ENCODE assay signal across 16 cellular contexts in genomic region chr2:37771600-37772088, GRCh38.
DNase-seq lines count a peak whose midpoint lies in the region; ATAC-seq and TF ChIP-seq lines count a peak whose summit lies in the region.
"Had no signal": no experiment of that assay in that cellular context is flagged by ENCODE, and none has a peak within 500 bp of the region (broad histone marks: within the 10 kb centered on the region; RNA-seq: fewer than 3 reads in every experiment).

No MANE protein-coding gene starts in this region.

- no peaks in the 10 kb centered on the region for H3K27me3 ChIP-seq in neural cell (ENCODE audit: insufficient read depth, low read depth, low read length)
- H3K27me3 ChIP-seq: suprapubic skin had no signal

- peaks cover 0 to 29% (median 8%) of the 10 kb centered on the region in 3 donors for H3K36me3 Mint-ChIP-seq in naive thymus-derived CD8-positive, alpha-beta T cell

- H3K79me2 ChIP-seq in neural cell (replicated peaks; ENCODE audit: insufficient read depth, low read length), result no peaks in the 10 kb centered on the region

- no peak for TF ChIP-seq EP300 in neural cell (conservative IDR thresholded peaks at IDR 0.05; ENCODE audit: poor library complexity, severe bottlenecking)

- ATAC-seq in naive thymus-derived CD8-positive, alpha-beta T cell, result no peak
- ATAC-seq: GM12878 had no signal

- H3K9me3 ChIP-seq in neural cell (ENCODE audit: low read length), result no peaks in the 10 kb centered on the region
- H3K9me3 ChIP-seq: suprapubic skin had no signal

- peaks cover 0 to 4% (median 1%) of the 10 kb centered on the region in 4 donors for H3K4me1 Mint-ChIP-seq in naive thymus-derived CD8-positive, alpha-beta T cell

- POLR2A ChIA-PET in naive thymus-derived CD8-positive, alpha-beta T cell (lab: Charles Lee), result no interaction called here

- H3K9me2 ChIP-seq in neural cell (ENCODE audit: insufficient read depth, low read length), result no peaks in the 10 kb centered on the region

- peak overlapping the region; percentile 24 for H3K27ac ChIP-seq in neural cell (ENCODE audit: low read length)
- H3K27ac ChIP-seq: suprapubic skin had no signal

- H3K4me2 ChIP-seq in neural cell (ENCODE audit: low read length), result no peak overlapping the region

- peak overlapping the region; percentile 5 for H3K9ac ChIP-seq in neural cell (ENCODE audit: low read length)

- no peak for TF ChIP-seq RAD21 in neural cell (conservative IDR thresholded peaks at IDR 0.05)

- TF ChIP-seq CTCF in choroid plexus epithelial cell (conservative IDR thresholded peaks at IDR 0.05; ENCODE audit: low read depth, low read length), result no peak
- TF ChIP-seq CTCF in neural cell (IDR thresholded peaks at IDR 0.05; ENCODE audit: poor library complexity, severe bottlenecking), result no peak

- DNase-seq in A172 (ENCODE audit: low spot score) (peak; percentile 62), LHCN-M2 (ENCODE audit: low read depth) (peak; percentile 83), choroid plexus epithelial cell (ENCODE audit: low read depth) (peak; percentile 59), NCI-H510A (lab: John Stamatoyannopoulos, UW) (no peak), NCI-H1092 (lab: John Stamatoyannopoulos, UW) (no peak)
- no peak for DNase-seq in activated CD8-positive, alpha-beta memory T cell treated with anti-CD3 and anti-CD28 coated beads, Interleukin-2, amount 50 U/mL, for 48 hours
- DNase-seq in naive thymus-derived CD8-positive, alpha-beta T cell, result no peak
- DNase-seq: activated CD4-positive, CD25-positive, alpha-beta regulatory T cell treated with anti-CD3 and anti-CD28 coated beads, Interleukin-2, amount 50 U/mL, for 72 hours; activated naive CD8-positive, alpha-beta T cell treated with anti-CD3 and anti-CD28 coated beads, Interleukin-2, amount 10 ng/mL, durations not matched to agents 7 days and 5 days; KBM-7; NCI-H2081; small intestine had no signal

- H3K36me3 ChIP-seq in neural cell (ENCODE audit: insufficient read depth, low read length), result no peaks in the 10 kb centered on the region
- H3K36me3 ChIP-seq: suprapubic skin had no signal

- no peak overlapping the region for H2AFZ ChIP-seq in neural cell (ENCODE audit: low read depth, low read length)

- H3K4me3 ChIP-seq in choroid plexus epithelial cell (ENCODE audit: low read depth, low read length) (no peak overlapping the region), neural cell (ENCODE audit: low read length) (no peak overlapping the region)
- H3K4me3 ChIP-seq: GM12878, suprapubic skin had no signal

- no peak overlapping the region for H3K4me3 Mint-ChIP-seq in naive thymus-derived CD8-positive, alpha-beta T cell
- H3K4me3 Mint-ChIP-seq: activated naive CD8-positive, alpha-beta T cell treated with anti-CD3 and anti-CD28 coated beads, Interleukin-2, amount 10 ng/mL, durations not matched to agents 7 days and 5 days; dendritic cell treated with granulocyte-macrophage colony-stimulating factor and Interleukin-4, amounts not matched to agents 40 ng/mL and 50 ng/mL, for 4 days had no signal

- H3K27ac Mint-ChIP-seq in naive thymus-derived CD8-positive, alpha-beta T cell, result no peak overlapping the region
- H3K27ac Mint-ChIP-seq: activated naive CD8-positive, alpha-beta T cell treated with anti-CD3 and anti-CD28 coated beads, Interleukin-2, amount 10 ng/mL, durations not matched to agents 7 days and 5 days; dendritic cell treated with granulocyte-macrophage colony-stimulating factor and Interleukin-4, amounts not matched to agents 40 ng/mL and 50 ng/mL, for 4 days had no signal

- H3F3A ChIP-seq in neural cell (ENCODE audit: insufficient read depth, low read length, poor library complexity, severe bottlenecking), result no peaks in the 10 kb centered on the region

- no peaks in the 10 kb centered on the region for H3K27me3 Mint-ChIP-seq in naive thymus-derived CD8-positive, alpha-beta T cell
- H3K27me3 Mint-ChIP-seq: activated naive CD8-positive, alpha-beta T cell treated with anti-CD3 and anti-CD28 coated beads, Interleukin-2, amount 10 ng/mL, durations not matched to agents 7 days and 5 days had no signal

- H3K9me3 Mint-ChIP-seq in naive thymus-derived CD8-positive, alpha-beta T cell, result peaks cover 0 to 24% (median 6%) of the 10 kb centered on the region in 9 donors
- H3K9me3 Mint-ChIP-seq: dendritic cell treated with granulocyte-macrophage colony-stimulating factor and Interleukin-4, amounts not matched to agents 40 ng/mL and 50 ng/mL, for 4 days had no signal

- no peaks in the 10 kb centered on the region for H4K20me1 ChIP-seq in neural cell (ENCODE audit: insufficient read depth)

TF ChIP-seq in neural cell, 6 proteins besides CTCF, POLR2A, EP300 and RAD21:
- no peak for TF ChIP-seq MXI1 (conservative IDR thresholded peaks at IDR 0.05; ENCODE audit: poor library complexity, severe bottlenecking)
- TF ChIP-seq EZH2 (IDR thresholded peaks at IDR 0.05; ENCODE audit: borderline replicate concordance, insufficient read depth, low read length, poor library complexity, severe bottlenecking), result no peak
- no peak for TF ChIP-seq POLR2AphosphoS5 (IDR thresholded peaks at IDR 0.05)

Comparison
In these comparisons a context has a peak if more than half of its experiments do, and no peak if none do; other contexts are left out.
1. DNase-seq: peak in A172 (single experiment), LHCN-M2 (single experiment) and choroid plexus epithelial cell (single experiment); none in activated CD8-positive, alpha-beta memory T cell treated with anti-CD3 and anti-CD28 coated beads, Interleukin-2, amount 50 U/mL, for 48 hours (single experiment), NCI-H510A (single experiment), naive thymus-derived CD8-positive, alpha-beta T cell (0 of 10) and NCI-H1092 (single experiment).